1 cellular context compared by ENCODE assay signal in the genomic region with DNA sequence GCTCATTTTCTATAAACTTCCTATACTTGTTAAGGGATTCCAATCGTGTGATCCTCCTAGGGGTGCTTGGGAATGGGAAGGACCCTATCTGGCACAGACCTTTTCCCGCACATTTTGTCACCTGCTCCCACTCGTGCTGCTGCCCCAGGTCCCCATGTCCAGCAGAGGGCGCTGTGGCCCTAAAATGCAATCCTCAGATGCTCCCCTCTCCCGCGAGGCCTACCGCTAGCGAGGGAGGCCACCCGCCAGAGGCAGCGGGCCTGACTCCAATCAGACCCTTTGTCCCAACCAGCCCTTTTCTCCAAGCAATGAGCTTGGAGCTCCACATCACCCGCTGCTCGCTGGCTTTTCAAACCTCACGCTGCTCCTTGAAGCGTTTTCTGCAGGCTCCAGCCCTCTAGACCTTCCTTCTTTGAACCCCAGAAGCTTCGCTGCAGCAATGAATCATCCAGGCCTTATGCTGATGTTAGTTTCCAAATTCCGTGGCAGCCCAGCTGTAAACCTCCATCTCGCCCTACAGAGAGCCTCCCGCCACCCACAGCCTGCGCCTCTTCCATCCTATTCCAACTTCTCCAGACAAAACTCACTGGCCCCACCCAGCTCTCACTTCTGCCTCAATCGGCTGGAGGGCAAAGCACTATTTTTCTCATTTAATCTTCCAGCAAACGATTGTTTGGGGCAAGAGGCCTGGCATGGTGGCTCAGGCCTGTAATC.
TF ChIP-seq lines count a peak whose summit lies in the region.

No MANE protein-coding gene starts in this region.

TF ChIP-seq in HepG2, 621 proteins besides CTCF, POLR2A, EP300 and RAD21 (continued from another document and continues in another):
- TF ChIP-seq ZNF687 (CRISPR knock-in tag; IDR thresholded peaks at IDR 0.05) (peak; percentile 87), SP2 (CRISPR knock-in tag; IDR thresholded peaks at IDR 0.05) (no peak), ZNF782 (CRISPR knock-in tag; IDR thresholded peaks at IDR 0.05; ENCODE audit: borderline replicate concordance) (0 out of 2 replicates have a peak, but pooled peaks have one; percentile 43), SYNCRIP (IDR thresholded peaks at IDR 0.05; ENCODE audit: insufficient read depth, low read depth, low read length) (no peak), PHF20 (CRISPR knock-in tag; IDR thresholded peaks at IDR 0.05) (peak; percentile 37; the same call in 1 of the 2 replicates), RERE (CRISPR knock-in tag; IDR thresholded peaks at IDR 0.05; ENCODE audit: low read depth) (no peak), RCOR2 (CRISPR knock-in tag; IDR thresholded peaks at IDR 0.05) (no peak), ZNF446 (CRISPR knock-in tag; IDR thresholded peaks at IDR 0.05) (no peak), ZNF253 (CRISPR knock-in tag; IDR thresholded peaks at IDR 0.05; ENCODE audit: borderline replicate concordance) (no peak), TMF1 (CRISPR knock-in tag; IDR thresholded peaks at IDR 0.05; ENCODE audit: low read depth) (no peak), ZNF382 (CRISPR knock-in tag; IDR thresholded peaks at IDR 0.05; ENCODE audit: borderline replicate concordance) (no peak), SRSF4 (IDR thresholded peaks at IDR 0.05; ENCODE audit: low read depth, low read length, poor library complexity, severe bottlenecking) (no peak), ZNF512 (CRISPR knock-in tag; IDR thresholded peaks at IDR 0.05) (no peak), ZNF281 (CRISPR knock-in tag; IDR thresholded peaks at IDR 0.05; ENCODE audit: borderline replicate concordance) (no peak), ZNF563 (CRISPR knock-in tag; IDR thresholded peaks at IDR 0.05) (no peak), ZNF3 (CRISPR knock-in tag; IDR thresholded peaks at IDR 0.05) (no peak), CC2D1A (CRISPR knock-in tag; IDR thresholded peaks at IDR 0.05) (no peak), ZNF556 (CRISPR knock-in tag; IDR thresholded peaks at IDR 0.05; ENCODE audit: borderline replicate concordance) (no peak), ZKSCAN5 (CRISPR knock-in tag; IDR thresholded peaks at IDR 0.05) (peak; percentile 25; the same call in 1 of the 2 replicates), ZKSCAN1 (IDR thresholded peaks at IDR 0.05; ENCODE audit: low read length) (no peak), FOXC1 (CRISPR knock-in tag; IDR thresholded peaks at IDR 0.05; ENCODE audit: borderline replicate concordance) (0 out of 2 replicates have a peak, but pooled peaks have one; percentile 29), SIX1 (CRISPR knock-in tag; IDR thresholded peaks at IDR 0.05; ENCODE audit: borderline replicate concordance) (no peak), MBNL3 (CRISPR knock-in tag; conservative IDR thresholded peaks at IDR 0.05) (no peak)
- TF ChIP-seq, protein P1, sequence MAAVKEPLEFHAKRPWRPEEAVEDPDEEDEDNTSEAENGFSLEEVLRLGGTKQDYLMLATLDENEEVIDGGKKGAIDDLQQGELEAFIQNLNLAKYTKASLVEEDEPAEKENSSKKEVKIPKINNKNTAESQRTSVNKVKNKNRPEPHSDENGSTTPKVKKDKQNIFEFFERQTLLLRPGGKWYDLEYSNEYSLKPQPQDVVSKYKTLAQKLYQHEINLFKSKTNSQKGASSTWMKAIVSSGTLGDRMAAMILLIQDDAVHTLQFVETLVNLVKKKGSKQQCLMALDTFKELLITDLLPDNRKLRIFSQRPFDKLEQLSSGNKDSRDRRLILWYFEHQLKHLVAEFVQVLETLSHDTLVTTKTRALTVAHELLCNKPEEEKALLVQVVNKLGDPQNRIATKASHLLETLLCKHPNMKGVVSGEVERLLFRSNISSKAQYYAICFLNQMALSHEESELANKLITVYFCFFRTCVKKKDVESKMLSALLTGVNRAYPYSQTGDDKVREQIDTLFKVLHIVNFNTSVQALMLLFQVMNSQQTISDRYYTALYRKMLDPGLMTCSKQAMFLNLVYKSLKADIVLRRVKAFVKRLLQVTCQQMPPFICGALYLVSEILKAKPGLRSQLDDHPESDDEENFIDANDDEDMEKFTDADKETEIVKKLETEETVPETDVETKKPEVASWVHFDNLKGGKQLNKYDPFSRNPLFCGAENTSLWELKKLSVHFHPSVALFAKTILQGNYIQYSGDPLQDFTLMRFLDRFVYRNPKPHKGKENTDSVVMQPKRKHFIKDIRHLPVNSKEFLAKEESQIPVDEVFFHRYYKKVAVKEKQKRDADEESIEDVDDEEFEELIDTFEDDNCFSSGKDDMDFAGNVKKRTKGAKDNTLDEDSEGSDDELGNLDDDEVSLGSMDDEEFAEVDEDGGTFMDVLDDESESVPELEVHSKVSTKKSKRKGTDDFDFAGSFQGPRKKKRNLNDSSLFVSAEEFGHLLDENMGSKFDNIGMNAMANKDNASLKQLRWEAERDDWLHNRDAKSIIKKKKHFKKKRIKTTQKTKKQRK (IDR thresholded peaks at IDR 0.05; ENCODE audit: low read length), result no peak
- TF ChIP-seq, protein P2, sequence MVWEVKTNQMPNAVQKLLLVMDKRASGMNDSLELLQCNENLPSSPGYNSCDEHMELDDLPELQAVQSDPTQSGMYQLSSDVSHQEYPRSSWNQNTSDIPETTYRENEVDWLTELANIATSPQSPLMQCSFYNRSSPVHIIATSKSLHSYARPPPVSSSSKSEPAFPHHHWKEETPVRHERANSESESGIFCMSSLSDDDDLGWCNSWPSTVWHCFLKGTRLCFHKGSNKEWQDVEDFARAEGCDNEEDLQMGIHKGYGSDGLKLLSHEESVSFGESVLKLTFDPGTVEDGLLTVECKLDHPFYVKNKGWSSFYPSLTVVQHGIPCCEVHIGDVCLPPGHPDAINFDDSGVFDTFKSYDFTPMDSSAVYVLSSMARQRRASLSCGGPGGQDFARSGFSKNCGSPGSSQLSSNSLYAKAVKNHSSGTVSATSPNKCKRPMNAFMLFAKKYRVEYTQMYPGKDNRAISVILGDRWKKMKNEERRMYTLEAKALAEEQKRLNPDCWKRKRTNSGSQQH (CRISPR knock-in tag; IDR thresholded peaks at IDR 0.05; ENCODE audit: low read depth), result peak; percentile 69; the same call in 1 of the 2 replicates
- TF ChIP-seq, protein P3, sequence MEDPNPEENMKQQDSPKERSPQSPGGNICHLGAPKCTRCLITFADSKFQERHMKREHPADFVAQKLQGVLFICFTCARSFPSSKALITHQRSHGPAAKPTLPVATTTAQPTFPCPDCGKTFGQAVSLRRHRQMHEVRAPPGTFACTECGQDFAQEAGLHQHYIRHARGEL (CRISPR knock-in tag; IDR thresholded peaks at IDR 0.05), result no peak
- TF ChIP-seq, protein P4, sequence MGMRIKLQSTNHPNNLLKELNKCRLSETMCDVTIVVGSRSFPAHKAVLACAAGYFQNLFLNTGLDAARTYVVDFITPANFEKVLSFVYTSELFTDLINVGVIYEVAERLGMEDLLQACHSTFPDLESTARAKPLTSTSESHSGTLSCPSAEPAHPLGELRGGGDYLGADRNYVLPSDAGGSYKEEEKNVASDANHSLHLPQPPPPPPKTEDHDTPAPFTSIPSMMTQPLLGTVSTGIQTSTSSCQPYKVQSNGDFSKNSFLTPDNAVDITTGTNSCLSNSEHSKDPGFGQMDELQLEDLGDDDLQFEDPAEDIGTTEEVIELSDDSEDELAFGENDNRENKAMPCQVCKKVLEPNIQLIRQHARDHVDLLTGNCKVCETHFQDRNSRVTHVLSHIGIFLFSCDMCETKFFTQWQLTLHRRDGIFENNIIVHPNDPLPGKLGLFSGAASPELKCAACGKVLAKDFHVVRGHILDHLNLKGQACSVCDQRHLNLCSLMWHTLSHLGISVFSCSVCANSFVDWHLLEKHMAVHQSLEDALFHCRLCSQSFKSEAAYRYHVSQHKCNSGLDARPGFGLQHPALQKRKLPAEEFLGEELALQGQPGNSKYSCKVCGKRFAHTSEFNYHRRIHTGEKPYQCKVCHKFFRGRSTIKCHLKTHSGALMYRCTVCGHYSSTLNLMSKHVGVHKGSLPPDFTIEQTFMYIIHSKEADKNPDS (CRISPR knock-in tag; IDR thresholded peaks at IDR 0.05), result no peak
